Comparison of ENCODE assay signal across 8 cellular contexts in the genomic region with DNA sequence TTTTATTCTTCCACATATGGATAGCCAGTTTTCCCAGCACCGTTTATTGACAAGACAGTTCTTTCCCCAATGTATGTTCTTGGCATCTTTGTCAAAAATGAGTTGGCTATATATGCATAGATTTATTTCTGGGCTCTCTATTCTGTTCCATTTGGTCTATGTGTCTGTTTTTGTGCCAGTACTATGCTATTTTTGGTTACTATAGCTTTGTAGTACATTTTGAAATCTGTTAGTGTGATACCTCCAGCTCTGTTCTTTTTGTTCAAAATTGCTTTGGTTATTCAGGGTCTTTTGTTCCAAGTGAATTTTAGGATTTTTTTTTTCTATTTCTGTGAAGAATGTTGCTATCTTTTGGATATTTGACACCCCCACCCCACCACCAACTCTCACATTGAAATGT. TPM values are rescaled to one million over a fixed set of nuclear protein-coding genes. Genes with fewer than 3 reads are reported as not detected.
"Had no signal": no experiment of that assay in that cellular context is flagged by ENCODE, and none has a peak within 500 bp of the region (broad histone marks: within the 10 kb centered on the region; RNA-seq: fewer than 3 reads in every experiment).

No MANE protein-coding gene starts in this region.

- H3K4me3 ChIP-seq: GM23248, K562 had no signal

- H2AFZ ChIP-seq: GM23248 had no signal

- H3K27ac Mint-ChIP-seq: H9 had no signal

- ATAC-seq: K562 had no signal

- H3K27ac ChIP-seq: GM23248 had no signal

- H3K4me3 Mint-ChIP-seq: H9 had no signal

- H3K9ac ChIP-seq: GM23248 had no signal

- DNase-seq: GM23248, H9, HCEC 1CT, IMR-90, KG1 had no signal

RNA-seq across cellular contexts. Expression of a gene that starts 54.6 kb away (rescaled TPM):
- total RNA-seq: GM23248, H1, H9, HT-29, IMR-90, K562 had no signal
